8 cellular contexts compared by ENCODE assay signal in the genomic region with DNA sequence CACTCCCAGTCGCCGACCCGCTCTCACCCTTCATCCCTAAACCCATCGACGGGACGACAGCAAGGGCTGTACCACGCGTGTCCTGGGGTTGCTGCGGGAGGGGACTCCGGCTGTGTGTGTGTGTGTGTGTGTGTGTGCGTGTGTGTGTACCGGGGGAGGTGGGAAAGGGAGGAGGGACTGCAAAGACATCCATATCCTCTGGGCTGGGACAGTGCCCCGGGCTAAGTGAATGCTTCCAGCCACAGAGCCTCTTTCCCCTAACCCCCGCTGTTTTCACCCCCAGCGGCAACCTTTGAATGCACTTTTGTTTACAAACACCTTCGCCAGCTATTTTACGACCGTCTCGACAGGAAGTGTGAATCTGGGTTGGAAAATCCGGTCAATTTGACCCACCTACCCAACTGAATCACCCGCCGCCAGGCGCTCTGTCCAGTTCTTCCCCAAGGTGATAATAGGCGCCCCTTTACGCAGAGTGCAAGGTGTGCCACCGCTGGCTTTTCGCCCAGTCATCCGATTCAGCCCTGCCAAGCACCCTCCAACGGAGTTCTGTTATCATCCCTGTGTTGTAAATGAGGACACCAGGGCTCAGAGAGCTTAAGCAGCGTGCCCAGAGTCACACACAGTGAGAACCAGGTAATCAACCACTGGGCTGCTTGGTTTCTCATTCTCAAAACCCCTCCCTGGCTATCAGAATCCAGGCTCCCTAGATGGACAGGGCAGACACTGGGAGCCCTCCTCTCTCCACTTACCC. TPM values are rescaled to one million over a fixed set of nuclear protein-coding genes. Genes with fewer than 3 reads are reported as not detected.
A peak's percentile ranks its signal among the peaks of the same experiment; 100 is the strongest.
DNase-seq lines count a peak whose midpoint lies in the region; ATAC-seq and TF ChIP-seq lines count a peak whose summit lies in the region.

No MANE protein-coding gene starts in this region.

- H3K9me3 ChIP-seq in HAP-1: no peaks in the 10 kb centered on the region

- H3K27me3 Mint-ChIP-seq in osteocyte (ENCODE audit: unreplicated experiment): no peaks in the 10 kb centered on the region

- peak overlapping the region; percentile 96 for H3K4me3 Mint-ChIP-seq in osteocyte (ENCODE audit: unreplicated experiment)

- H3K4me1 ChIP-seq in HAP-1: peaks cover 18% of the 10 kb centered on the region

- DNase-seq in ACHN: peak; percentile 57
- peak; percentile 42 to 73 for DNase-seq in HAP-1 (ENCODE audit: low spot score in 2 of 2)
- DNase-seq in SW480 (ENCODE audit: low spot score): peak; percentile 88
- no peak for DNase-seq in foreskin fibroblast
- DNase-seq in osteocyte (ENCODE audit: extremely low spot score, unreplicated experiment): no peak
- no peak for DNase-seq in GOT3 (lab: John Stamatoyannopoulos, UW)

- H3K36me3 ChIP-seq in HAP-1 (replicated peaks): peaks cover 30% of the 10 kb centered on the region

- in situ Hi-C loops in ACHN (cut with HindIII; ENCODE audit: low pct_ligation_motif_present, low pct_unique_long_range_greater_than_20kb, low sequenced_read_pairs): no loop called here
- in situ Hi-C loops in HAP-1 (cut with MboI; ENCODE audit: low sequenced_read_pairs): loop anchor here (5.0 kb wide), 1 partner anchor 32 kb away; no protein-coding TSS in a partner anchor

- peaks cover under 1% of the 10 kb centered on the region for H3K9me3 Mint-ChIP-seq in osteocyte (ENCODE audit: unreplicated experiment)

- peak overlapping the region; percentile 99 for H3K4me3 ChIP-seq in HAP-1
- H3K4me3 ChIP-seq in foreskin fibroblast (ENCODE audit: low read depth in 1 of 2, low read length in 2 of 2): peak overlapping the region; percentile 66 to 81

- ATAC-seq in HG02588 (IDR thresholded peaks at IDR 0.05; ENCODE audit: unreplicated experiment) (no peak), HG03521 (IDR thresholded peaks at IDR 0.05; ENCODE audit: unreplicated experiment) (no peak)

- H3K27ac Mint-ChIP-seq in osteocyte (ENCODE audit: unreplicated experiment): peak overlapping the region; percentile 97

- TF ChIP-seq CTCF in foreskin fibroblast (IDR thresholded peaks at IDR 0.05; ENCODE audit: low read depth, low read length): no peak
- no peak for TF ChIP-seq CTCF in osteocyte (IDR thresholded peaks at IDR 0.05)

- peaks cover 38% of the 10 kb centered on the region for H3K4me1 Mint-ChIP-seq in osteocyte (ENCODE audit: unreplicated experiment)

- peaks cover 17% of the 10 kb centered on the region for H3K36me3 Mint-ChIP-seq in osteocyte (ENCODE audit: unreplicated experiment)

- H3K27me3 ChIP-seq in HAP-1 (ENCODE audit: low read depth): no peaks in the 10 kb centered on the region

RNA-seq across cellular contexts. Expression of gene AMOTL2, which starts 0.7 kb away (rescaled TPM):
- 195 and 199 TPM in 2 replicates for total RNA-seq in osteocyte

Comparison
In these comparisons a context has a peak if more than half of its experiments do, and no peak if none do; other contexts are left out.
1. DNase-seq: peak in ACHN (single experiment), HAP-1 (2 of 2) and SW480 (single experiment); none in foreskin fibroblast (0 of 2), osteocyte (single experiment) and GOT3 (single experiment).